In genomic region chr6:155378724-155379123, GRCh38 we compare ENCODE assay signal across 29 cellular contexts.
DNase-seq lines count a peak whose midpoint lies in the region; ATAC-seq and TF ChIP-seq lines count a peak whose summit lies in the region.
"Had no signal": no experiment of that assay in that cellular context is flagged by ENCODE, and none has a peak within 500 bp of the region (broad histone marks: within the 10 kb centered on the region; RNA-seq: fewer than 3 reads in every experiment).

No MANE protein-coding gene starts in this region.

- H3K9me2 ChIP-seq in OCI-LY1 (ENCODE audit: low read depth, low read length) = no peaks in the 10 kb centered on the region

- H3K4me3 ChIP-seq in OCI-LY1 (ENCODE audit: low read depth, low read length, poor library complexity, severe bottlenecking) (no peak overlapping the region), endodermal cell (ENCODE audit: low read length) (no peak overlapping the region)
- H3K4me3 ChIP-seq: K562, Peyer's patch, SK-N-MC had no signal

- CTCF ChIA-PET in activated CD8-positive, alpha-beta T cell treated with anti-CD3 and anti-CD28 coated beads for 36 hours (lab: Charles Lee) = no interaction called here
- CTCF ChIA-PET in activated CD8-positive, alpha-beta T cell treated with anti-CD3 and anti-CD28 coated beads, Interleukin-2, amount 10 ng/mL, durations not matched to agents 7 days and 5 days (lab: Charles Lee) = no interaction called here

- H3F3A ChIP-seq in OCI-LY1 (ENCODE audit: insufficient read depth, low read length) = no peaks in the 10 kb centered on the region

- H3K27ac Mint-ChIP-seq in activated CD8-positive, alpha-beta T cell treated with anti-CD3 and anti-CD28 coated beads for 36 hours = no peak overlapping the region
- H3K27ac Mint-ChIP-seq in activated CD8-positive, alpha-beta T cell treated with anti-CD3 and anti-CD28 coated beads, Interleukin-2, amount 10 ng/mL, durations not matched to agents 7 days and 5 days = no peak overlapping the region
- no peak overlapping the region for H3K27ac Mint-ChIP-seq in endodermal cell
- H3K27ac Mint-ChIP-seq: B cell; CD8-positive, alpha-beta T cell; H9 had no signal

- H3K4me1 ChIP-seq in OCI-LY1 (ENCODE audit: insufficient read depth, low read length, severe bottlenecking) = peaks cover 18% of the 10 kb centered on the region
- H3K4me1 ChIP-seq in endodermal cell (ENCODE audit: control insufficient read depth, insufficient read depth, low read length) = no peaks in the 10 kb centered on the region
- H3K4me1 ChIP-seq: Peyer's patch had no signal

- POLR2A ChIA-PET in activated CD8-positive, alpha-beta T cell treated with anti-CD3 and anti-CD28 coated beads for 36 hours (lab: Charles Lee) = no interaction called here
- POLR2A ChIA-PET in activated CD8-positive, alpha-beta T cell treated with anti-CD3 and anti-CD28 coated beads, Interleukin-2, amount 10 ng/mL, durations not matched to agents 7 days and 5 days (lab: Charles Lee) = no interaction called here

- WGBS in endodermal cell (ENCODE audit: insufficient coverage in 1 of 2, insufficient read length in 1 of 2), 2 experiments = 89 to 94% methylated on average over 2 to 3 of the region's 3 CpGs

- no peaks in the 10 kb centered on the region for H3K36me3 ChIP-seq in OCI-LY1 (ENCODE audit: insufficient read depth, low read length)
- H3K36me3 ChIP-seq in endodermal cell (ENCODE audit: control insufficient read depth, insufficient read depth, low read length) = no peaks in the 10 kb centered on the region
- H3K36me3 ChIP-seq: Peyer's patch had no signal

- H3K27me3 ChIP-seq in OCI-LY1 (ENCODE audit: insufficient read depth, low read length) (no peaks in the 10 kb centered on the region), endodermal cell (ENCODE audit: control insufficient read depth, insufficient read depth, low read length, poor library complexity, severe bottlenecking) (no peaks in the 10 kb centered on the region)
- H3K27me3 ChIP-seq: Peyer's patch had no signal

- peak; percentile 17 for ATAC-seq in activated CD8-positive, alpha-beta T cell treated with anti-CD3 and anti-CD28 coated beads for 36 hours
- ATAC-seq in activated CD8-positive, alpha-beta T cell treated with anti-CD3 and anti-CD28 coated beads, Interleukin-2, amount 10 ng/mL, durations not matched to agents 7 days and 5 days = no peak
- peak; percentile 44 for ATAC-seq in HG02798 (IDR thresholded peaks at IDR 0.05; ENCODE audit: poor library complexity, unreplicated experiment)
- ATAC-seq: CD8-positive, alpha-beta T cell; HepG2; K562 had no signal

- no peak for DNase-seq in activated CD8-positive, alpha-beta T cell treated with anti-CD3 and anti-CD28 coated beads for 36 hours
- DNase-seq in activated CD8-positive, alpha-beta T cell treated with anti-CD3 and anti-CD28 coated beads, Interleukin-2, amount 10 ng/mL, durations not matched to agents 7 days and 5 days = no peak
- no peak for DNase-seq in SHP77 (lab: John Stamatoyannopoulos, UW)
- DNase-seq in activated CD4-positive, alpha-beta T cell treated with anti-CD3 and anti-CD28 coated beads for 4 hours = no peak
- DNase-seq in DMS 273 (lab: John Stamatoyannopoulos, UW; ENCODE audit: unreplicated experiment) = no peak
- no peak for DNase-seq in endodermal cell
- DNase-seq: CD8-positive, alpha-beta T cell; DMS79 treated with DMSO at 0.1 percent for 48 hours; GF-D8; H9; Kasumi-1; NCI-H1092 treated with DMSO at 0.1 percent for 48 hours; NCI-H146; NCI-H1930; NCI-H2107; NCI-H446; NCI-H526; NCI-H82; NK-92 treated with Interleukin-12 subunit alpha and Interleukin-12 subunit beta, amount 100 ng/mL, for 24 hours; Peyer's patch; SIG-M5 had no signal

- intact Hi-C loops in activated CD8-positive, alpha-beta T cell treated with anti-CD3 and anti-CD28 coated beads for 36 hours (cut with micrococcal nuclease) = no loop called here

- H3K4me2 ChIP-seq in OCI-LY1 (ENCODE audit: low read length) = no peak overlapping the region

- H4K20me1 ChIP-seq in OCI-LY1 (ENCODE audit: insufficient read depth, low read length) = no peaks in the 10 kb centered on the region

- H3K79me2 ChIP-seq in OCI-LY1 (ENCODE audit: insufficient read depth, low read length) = no peaks in the 10 kb centered on the region

- H3K9ac ChIP-seq in OCI-LY1 (ENCODE audit: low read length) (no peak overlapping the region), endodermal cell (ENCODE audit: extremely low read depth, low read length, poor library complexity, severe bottlenecking) (no peak overlapping the region)

- no peak overlapping the region for H3K4me3 Mint-ChIP-seq in activated CD8-positive, alpha-beta T cell treated with anti-CD3 and anti-CD28 coated beads for 36 hours
- H3K4me3 Mint-ChIP-seq in activated CD8-positive, alpha-beta T cell treated with anti-CD3 and anti-CD28 coated beads, Interleukin-2, amount 10 ng/mL, durations not matched to agents 7 days and 5 days = no peak overlapping the region
- H3K4me3 Mint-ChIP-seq in endodermal cell = no peak overlapping the region
- H3K4me3 Mint-ChIP-seq: B cell; CD8-positive, alpha-beta T cell; H9 had no signal

- peaks cover 11% of the 10 kb centered on the region for H3K4me1 Mint-ChIP-seq in activated CD8-positive, alpha-beta T cell treated with anti-CD3 and anti-CD28 coated beads for 36 hours (ENCODE audit: low read depth)
- H3K4me1 Mint-ChIP-seq in activated CD8-positive, alpha-beta T cell treated with anti-CD3 and anti-CD28 coated beads, Interleukin-2, amount 10 ng/mL, durations not matched to agents 7 days and 5 days (ENCODE audit: low read depth) = no peaks in the 10 kb centered on the region
- peaks cover 5% of the 10 kb centered on the region for H3K4me1 Mint-ChIP-seq in endodermal cell
- H3K4me1 Mint-ChIP-seq: H9 had no signal

- H3K36me3 Mint-ChIP-seq in activated CD8-positive, alpha-beta T cell treated with anti-CD3 and anti-CD28 coated beads for 36 hours (ENCODE audit: low read depth) = no peaks in the 10 kb centered on the region
- no peaks in the 10 kb centered on the region for H3K36me3 Mint-ChIP-seq in activated CD8-positive, alpha-beta T cell treated with anti-CD3 and anti-CD28 coated beads, Interleukin-2, amount 10 ng/mL, durations not matched to agents 7 days and 5 days (ENCODE audit: low read depth)
- no peaks in the 10 kb centered on the region for H3K36me3 Mint-ChIP-seq in endodermal cell (ENCODE audit: low read depth)
- H3K36me3 Mint-ChIP-seq: CD8-positive, alpha-beta T cell had no signal

- H3K9me3 ChIP-seq in OCI-LY1 (ENCODE audit: low read length) (no peaks in the 10 kb centered on the region), endodermal cell (ENCODE audit: control insufficient read depth, low read length) (no peaks in the 10 kb centered on the region)
- H3K9me3 ChIP-seq: Peyer's patch had no signal

- H2AFZ ChIP-seq in OCI-LY1 (ENCODE audit: low read length) = peak overlapping the region; percentile 82

- H3K27me3 Mint-ChIP-seq in activated CD8-positive, alpha-beta T cell treated with anti-CD3 and anti-CD28 coated beads for 36 hours = no peaks in the 10 kb centered on the region
- no peaks in the 10 kb centered on the region for H3K27me3 Mint-ChIP-seq in activated CD8-positive, alpha-beta T cell treated with anti-CD3 and anti-CD28 coated beads, Interleukin-2, amount 10 ng/mL, durations not matched to agents 7 days and 5 days (ENCODE audit: low read depth)
- H3K27me3 Mint-ChIP-seq in endodermal cell (ENCODE audit: insufficient read depth) = no peaks in the 10 kb centered on the region
- H3K27me3 Mint-ChIP-seq: B cell had no signal

- TF ChIP-seq CTCF in activated CD8-positive, alpha-beta T cell treated with anti-CD3 and anti-CD28 coated beads for 36 hours (IDR thresholded peaks at IDR 0.05) = no peak
- TF ChIP-seq CTCF in OCI-LY1 (IDR thresholded peaks at IDR 0.05; ENCODE audit: low read length) = no peak
- TF ChIP-seq CTCF in endodermal cell (conservative IDR thresholded peaks at IDR 0.05) = no peak

- no peak overlapping the region for H3K27ac ChIP-seq in OCI-LY1 (ENCODE audit: low read depth, low read length, poor library complexity, severe bottlenecking)
- no peak overlapping the region for H3K27ac ChIP-seq in endodermal cell (ENCODE audit: low read depth, low read length)
- H3K27ac ChIP-seq: 22Rv1, C4-2B, Peyer's patch, SK-N-MC had no signal

- H3K9me3 Mint-ChIP-seq in activated CD8-positive, alpha-beta T cell treated with anti-CD3 and anti-CD28 coated beads for 36 hours = no peaks in the 10 kb centered on the region
- H3K9me3 Mint-ChIP-seq in activated CD8-positive, alpha-beta T cell treated with anti-CD3 and anti-CD28 coated beads, Interleukin-2, amount 10 ng/mL, durations not matched to agents 7 days and 5 days (ENCODE audit: insufficient read depth) = no peaks in the 10 kb centered on the region
- H3K9me3 Mint-ChIP-seq in endodermal cell = peaks cover 1% of the 10 kb centered on the region
- H3K9me3 Mint-ChIP-seq: CD8-positive, alpha-beta T cell; H9 had no signal
